28 cellular contexts compared by ENCODE assay signal in the genomic region with DNA sequence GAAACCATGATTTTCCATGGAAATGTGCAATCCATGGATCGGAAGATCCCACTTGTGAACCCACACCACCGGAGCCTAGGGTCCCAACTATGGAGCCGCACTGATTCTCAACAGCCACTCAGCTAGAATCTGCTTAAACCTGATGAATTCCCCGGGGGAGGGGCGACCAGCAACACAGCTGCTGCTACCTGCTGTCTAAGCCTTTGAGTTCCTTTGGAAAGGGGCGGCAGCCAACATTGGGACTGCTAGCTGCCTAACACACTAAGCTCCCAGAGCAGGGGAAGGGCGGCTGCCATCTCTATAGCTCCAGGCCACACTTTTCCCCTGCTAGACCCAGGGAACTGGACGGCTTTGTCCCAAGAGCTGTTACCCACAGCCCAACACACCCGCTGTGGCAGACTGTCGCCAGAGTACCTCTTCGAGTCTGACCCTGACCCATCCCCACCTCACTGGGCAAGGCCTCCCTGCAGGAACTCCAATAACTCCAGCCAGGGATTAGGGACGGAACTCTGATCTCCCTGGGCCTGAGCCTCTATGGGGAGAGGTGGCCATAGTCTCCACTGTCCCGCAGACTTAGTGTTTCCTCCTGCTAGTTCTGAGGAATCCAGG.
"Had no signal": no experiment of that assay in that cellular context is flagged by ENCODE, and none has a peak within 500 bp of the region (broad histone marks: within the 10 kb centered on the region; RNA-seq: fewer than 3 reads in every experiment).

No MANE protein-coding gene starts in this region.

- H3K9me3 Mint-ChIP-seq: activated B cell treated with CpG ODN at 0.5 μM for 24 hours; activated CD8-positive, alpha-beta T cell treated with anti-CD3 and anti-CD28 coated beads for 36 hours; activated T-cell treated with anti-CD3 and anti-CD28 coated beads, Interleukin-2, amount 50 U/mL, for 4 hours; activated T-helper 17 cell treated with anti-CD3 and anti-CD28 coated beads, Interleukin-2, amount 50 U/mL, for 72 hours; naive thymus-derived CD4-positive, alpha-beta T cell; stimulated activated memory B cell treated with anti-CD40 and anti-IgM and Interleukin-4, amounts not matched to agents 10 μg/mL and 1 μg/mL and 100 μg/mL, for 72 hours had no signal

- ATAC-seq: activated CD8-positive, alpha-beta T cell treated with anti-CD3 and anti-CD28 coated beads for 36 hours; activated T-cell treated with anti-CD3 and anti-CD28 coated beads, Interleukin-2, amount 50 U/mL, for 4 hours; activated T-helper 17 cell treated with anti-CD3 and anti-CD28 coated beads, Interleukin-2, amount 50 U/mL, for 72 hours; left colon; naive thymus-derived CD4-positive, alpha-beta T cell; stimulated activated memory B cell treated with anti-CD40 and anti-IgM and Interleukin-4, amounts not matched to agents 10 μg/mL and 1 μg/mL and 100 μg/mL, for 72 hours; upper lobe of right lung had no signal

- H3K4me3 Mint-ChIP-seq: activated B cell treated with CpG ODN at 0.5 μM for 24 hours; activated CD8-positive, alpha-beta T cell treated with anti-CD3 and anti-CD28 coated beads for 36 hours; activated T-cell treated with anti-CD3 and anti-CD28 coated beads, Interleukin-2, amount 50 U/mL, for 4 hours; activated T-helper 17 cell treated with anti-CD3 and anti-CD28 coated beads, Interleukin-2, amount 50 U/mL, for 72 hours; naive thymus-derived CD4-positive, alpha-beta T cell; stimulated activated memory B cell treated with anti-CD40 and anti-IgM and Interleukin-4, amounts not matched to agents 10 μg/mL and 1 μg/mL and 100 μg/mL, for 72 hours had no signal

- DNase-seq: activated B cell treated with CpG ODN at 0.5 μM for 24 hours; activated CD4-positive, alpha-beta T cell treated with anti-CD3 and anti-CD28 coated beads, Interleukin-2, amount 50 U/mL, for 1 hour; activated CD8-positive, alpha-beta T cell treated with anti-CD3 and anti-CD28 coated beads for 36 hours; activated gamma-delta T cell treated with Interleukin-2 at 50 U/mL for 16 hours; activated naive CD4-positive, alpha-beta T cell treated with anti-CD3 and anti-CD28 coated beads, Interleukin-2, amount 50 U/mL, for 16 hours; activated T-cell treated with anti-CD3 and anti-CD28 coated beads, Interleukin-2, amount 50 U/mL, for 4 hours; amniotic stem cell; central memory CD4-positive, alpha-beta T cell; dermis blood vessel endothelial cell; effector CD4-positive, alpha-beta T cell; foreskin melanocyte; islet precursor cell; left colon; midbrain; naive thymus-derived CD4-positive, alpha-beta T cell; occipital lobe; stimulated activated CD4-positive, alpha-beta T cell treated with anti-CD3 and anti-CD28 coated beads, Interleukin-1b, Interleukin-23, amount 100 ng/mL, for 48 hours; stimulated activated CD4-positive, alpha-beta T cell treated with anti-CD3 and anti-CD28 coated beads, Interleukin-4, amount 100 ng/mL, for 4 hours; stimulated activated CD8-positive, alpha-beta memory T cell treated with anti-CD3 and anti-CD28 coated beads, Interleukin-4, amount 100 ng/mL, for 48 hours; T-helper 2 cell; tibial artery; upper lobe of right lung had no signal

- H3K27ac Mint-ChIP-seq: activated B cell treated with CpG ODN at 0.5 μM for 24 hours; activated CD8-positive, alpha-beta T cell treated with anti-CD3 and anti-CD28 coated beads for 36 hours; activated T-helper 17 cell treated with anti-CD3 and anti-CD28 coated beads, Interleukin-2, amount 50 U/mL, for 72 hours; naive thymus-derived CD4-positive, alpha-beta T cell; stimulated activated memory B cell treated with anti-CD40 and anti-IgM and Interleukin-4, amounts not matched to agents 10 μg/mL and 1 μg/mL and 100 μg/mL, for 72 hours had no signal

- H3K4me1 Mint-ChIP-seq: activated B cell treated with CpG ODN at 0.5 μM for 24 hours; activated T-helper 17 cell treated with anti-CD3 and anti-CD28 coated beads, Interleukin-2, amount 50 U/mL, for 72 hours; naive thymus-derived CD4-positive, alpha-beta T cell; stimulated activated memory B cell treated with anti-CD40 and anti-IgM and Interleukin-4, amounts not matched to agents 10 μg/mL and 1 μg/mL and 100 μg/mL, for 72 hours had no signal

- H3K27me3 Mint-ChIP-seq: stimulated activated memory B cell treated with anti-CD40 and anti-IgM and Interleukin-4, amounts not matched to agents 10 μg/mL and 1 μg/mL and 100 μg/mL, for 72 hours had no signal

- H3K4me3 ChIP-seq: esophagus muscularis mucosa, right atrium auricular region, smooth muscle cell, suprapubic skin, tibial artery, upper lobe of right lung had no signal

- H3K36me3 Mint-ChIP-seq: naive thymus-derived CD4-positive, alpha-beta T cell; stimulated activated memory B cell treated with anti-CD40 and anti-IgM and Interleukin-4, amounts not matched to agents 10 μg/mL and 1 μg/mL and 100 μg/mL, for 72 hours had no signal
